ENCODE assay signal across 8 cellular contexts in genomic region chr5:111513175-111513520, GRCh38. TPM values are rescaled to one million over a fixed set of nuclear protein-coding genes. Genes with fewer than 3 reads are reported as not detected.
DNase-seq lines count a peak whose midpoint lies in the region; ATAC-seq and TF ChIP-seq lines count a peak whose summit lies in the region.

No MANE protein-coding gene starts in this region.

- H3K36me3 Mint-ChIP-seq in H9 (ENCODE audit: insufficient read depth in 1 of 3, low read depth in 3 of 3) (no peaks in the 10 kb centered on the region; a peak in 1 of 7 replicates), T-cell (no peaks in the 10 kb centered on the region)

- H4K8ac ChIP-seq in H9 (replicated peaks; ENCODE audit: insufficient read length, low read depth, low read length): no peak overlapping the region

- no peak overlapping the region for H2BK20ac ChIP-seq in H9 (ENCODE audit: low read depth, low read length, poor library complexity, severe bottlenecking)

- H3K9me3 Mint-ChIP-seq in H9: no peaks in the 10 kb centered on the region
- no peaks in the 10 kb centered on the region for H3K9me3 Mint-ChIP-seq in T-cell

- no CpG with 5 or more reads among the region's 5 CpGs for whole genome bisulfite sequencing in H9 (ENCODE audit: extremely low coverage, insufficient read length, low lambda C conversion rate)
- 22% methylated on average over 5 of the region's 5 CpGs for WGBS in smooth muscle cell (ENCODE audit: low lambda C conversion rate)

- H3K9me3 ChIP-seq in H9 (ENCODE audit: control insufficient read depth, low read depth, low read length) (no peaks in the 10 kb centered on the region), smooth muscle cell (replicated peaks; ENCODE audit: low read depth) (no peaks in the 10 kb centered on the region)

- no peak overlapping the region for H3K23ac ChIP-seq in H9 (ENCODE audit: insufficient read length, low read depth, low read length)

- no peak for TF ChIP-seq CTCF in H9 (conservative IDR thresholded peaks at IDR 0.05)
- TF ChIP-seq CTCF in foreskin keratinocyte (conservative IDR thresholded peaks at IDR 0.05): no peak
- TF ChIP-seq CTCF in smooth muscle cell (IDR thresholded peaks at IDR 0.05; ENCODE audit: borderline replicate concordance, insufficient read depth, poor library complexity, severe bottlenecking): no peak

- H4K20me1 ChIP-seq in H9 (ENCODE audit: control insufficient read depth, insufficient read depth, insufficient read length): no peaks in the 10 kb centered on the region
- peaks cover 37% of the 10 kb centered on the region for H4K20me1 ChIP-seq in smooth muscle cell (ENCODE audit: low read depth)

- H3K36me3 ChIP-seq in smooth muscle cell (ENCODE audit: low read depth): no peaks in the 10 kb centered on the region

- H3K4me2 ChIP-seq in H9 (ENCODE audit: insufficient read depth, insufficient read length, low read length) (peak overlapping the region; percentile 81), smooth muscle cell (peak overlapping the region; percentile 87)

- H3K27ac Mint-ChIP-seq in H9 (peak overlapping the region; percentile 93 to 99 (median 97)), T-cell (peak overlapping the region; percentile 95 to 99)

- H2BK15ac ChIP-seq in H9 (ENCODE audit: low read depth, low read length): no peak overlapping the region

- no peak overlapping the region for H3K14ac ChIP-seq in H9 (ENCODE audit: insufficient read depth, low read length)

- peak overlapping the region; percentile 85 to 96 for H3K4me3 Mint-ChIP-seq in H9
- peak overlapping the region; percentile 98 to 99 (median 99) for H3K4me3 Mint-ChIP-seq in T-cell

- no peak overlapping the region for H3T11ph ChIP-seq in H9 (ENCODE audit: low read length)

- H4K5ac ChIP-seq in H9 (ENCODE audit: insufficient read length, low read depth, low read length): no peak overlapping the region

- H4K91ac ChIP-seq in H9 (ENCODE audit: insufficient read length, low read depth, low read length): no peak overlapping the region

- no peak overlapping the region for H3K56ac ChIP-seq in H9 (ENCODE audit: insufficient read length, low read depth, low read length)

- H3K18ac ChIP-seq in H9 (ENCODE audit: insufficient read length, low read depth, low read length): no peak overlapping the region

- peaks cover 10% of the 10 kb centered on the region for H3F3A ChIP-seq in smooth muscle cell (ENCODE audit: low read depth)

- no peak overlapping the region for H3K4ac ChIP-seq in H9 (ENCODE audit: low read depth, low read length)

- no peaks in the 10 kb centered on the region for H3K27me3 ChIP-seq in H9 (ENCODE audit: insufficient read depth, low read length)
- no peaks in the 10 kb centered on the region for H3K27me3 ChIP-seq in foreskin keratinocyte
- no peaks in the 10 kb centered on the region for H3K27me3 ChIP-seq in smooth muscle cell (ENCODE audit: low read depth)

- peak overlapping the region; percentile 94 for H3K4me3 ChIP-seq in smooth muscle cell

- ATAC-seq in T-cell (replicated peaks in 1 of 4) (no peak), foreskin keratinocyte (no peak), GM19035 (IDR thresholded peaks at IDR 0.05; ENCODE audit: unreplicated experiment) (no peak), GM19463 (IDR thresholded peaks at IDR 0.05; ENCODE audit: unreplicated experiment) (no peak)

- H2AK5ac ChIP-seq in H9 (ENCODE audit: insufficient read length, low read length): no peak overlapping the region

- H3K79me2 ChIP-seq in H9 (ENCODE audit: insufficient read depth, low read length) (peaks cover 33% of the 10 kb centered on the region), smooth muscle cell (ENCODE audit: low read depth) (peaks cover 41% of the 10 kb centered on the region)

- H3K27me3 Mint-ChIP-seq in H9 (ENCODE audit: low read depth) (no peaks in the 10 kb centered on the region), T-cell (no peaks in the 10 kb centered on the region)

- H3K27ac ChIP-seq in H9 (ENCODE audit: insufficient read length, low read depth, low read length): peak overlapping the region; percentile 90
- H3K27ac ChIP-seq in foreskin keratinocyte: peak overlapping the region; percentile 87
- peak overlapping the region; percentile 92 for H3K27ac ChIP-seq in smooth muscle cell (ENCODE audit: low read depth)

- H3K4me1 ChIP-seq in H9 (ENCODE audit: insufficient read depth, low read length) (peaks cover 2% of the 10 kb centered on the region; the same call in 1 of the 2 replicates), foreskin keratinocyte (peaks cover 6% of the 10 kb centered on the region), smooth muscle cell (ENCODE audit: low read depth) (peaks cover 43% of the 10 kb centered on the region)

- no peak overlapping the region for H2BK120ac ChIP-seq in H9 (ENCODE audit: low read depth, low read length, poor library complexity, severe bottlenecking)

- H3K4me1 Mint-ChIP-seq in H9: peaks cover 38 to 48% of the 10 kb centered on the region in 2 experiments
- peaks cover 14 to 42% (median 41%) of the 10 kb centered on the region in 3 donors for H3K4me1 Mint-ChIP-seq in T-cell

- no peak overlapping the region for H2AFZ ChIP-seq in H9 (ENCODE audit: low read length)
- peak overlapping the region; percentile 69 for H2AFZ ChIP-seq in smooth muscle cell (ENCODE audit: low read depth)

- no peaks in the 10 kb centered on the region for H3K23me2 ChIP-seq in H9 (ENCODE audit: insufficient read length, low read depth, low read length, poor library complexity, severe bottlenecking)

- no peak for DNase-seq in H9
- DNase-seq in T-cell: no peak
- DNase-seq in foreskin keratinocyte: no peak
- DNase-seq in smooth muscle cell (lab: John Stamatoyannopoulos, UW; ENCODE audit: unreplicated experiment): no peak
- no peak for DNase-seq in iPS-NIHi11 (ENCODE audit: low spot score)
- no peak for DNase-seq in medulla oblongata (ENCODE audit: extremely low spot score)

- H3K9ac ChIP-seq in H9 (ENCODE audit: extremely low read depth, insufficient read length, low read length) (peak overlapping the region; percentile 44), smooth muscle cell (ENCODE audit: low read depth) (peak overlapping the region; percentile 76)

- no peak overlapping the region for H2BK5ac ChIP-seq in H9 (ENCODE audit: insufficient read length, low read length)

- H3K79me1 ChIP-seq in H9 (ENCODE audit: insufficient read depth, low read depth, low read length, poor library complexity, severe bottlenecking): no peaks in the 10 kb centered on the region

- CTCF ChIA-PET in T-cell (lab: Charles Lee): interaction anchor here in 1 of 2 donors (0.7 to 1.4 kb wide), 3 partner anchors 9 to 18 kb away, joined by 3 to 5 read pairs (median 4); no protein-coding TSS in a partner anchor

- H2BK12ac ChIP-seq in H9 (ENCODE audit: insufficient read length, low read depth, low read length): no peak overlapping the region

- POLR2A ChIA-PET in T-cell (lab: Charles Lee): interaction anchor here in 1 of 2 donors (1.7 kb wide), 1 partner anchor 19 kb away, joined by 6 read pairs; no protein-coding TSS in a partner anchor

RNA-seq across cellular contexts. Expression of gene STARD4, which starts 0.8 kb away (rescaled TPM):
- total RNA-seq in H9 (2021) (27.1 and 28.7 TPM in 2 replicates), T-cell (10 to 100 TPM; 10.2 to 16.5 (median 12.0) TPM), foreskin keratinocyte (84.2 and 88.1 TPM in 2 replicates), smooth muscle cell (123 and 152 TPM in 2 replicates)
- polyA plus RNA-seq in foreskin keratinocyte (20.9 and 24.5 TPM in 2 replicates), smooth muscle cell (32.8 and 41.7 TPM in 2 replicates)
